1 cellular context compared by ENCODE assay signal in the genomic region with DNA sequence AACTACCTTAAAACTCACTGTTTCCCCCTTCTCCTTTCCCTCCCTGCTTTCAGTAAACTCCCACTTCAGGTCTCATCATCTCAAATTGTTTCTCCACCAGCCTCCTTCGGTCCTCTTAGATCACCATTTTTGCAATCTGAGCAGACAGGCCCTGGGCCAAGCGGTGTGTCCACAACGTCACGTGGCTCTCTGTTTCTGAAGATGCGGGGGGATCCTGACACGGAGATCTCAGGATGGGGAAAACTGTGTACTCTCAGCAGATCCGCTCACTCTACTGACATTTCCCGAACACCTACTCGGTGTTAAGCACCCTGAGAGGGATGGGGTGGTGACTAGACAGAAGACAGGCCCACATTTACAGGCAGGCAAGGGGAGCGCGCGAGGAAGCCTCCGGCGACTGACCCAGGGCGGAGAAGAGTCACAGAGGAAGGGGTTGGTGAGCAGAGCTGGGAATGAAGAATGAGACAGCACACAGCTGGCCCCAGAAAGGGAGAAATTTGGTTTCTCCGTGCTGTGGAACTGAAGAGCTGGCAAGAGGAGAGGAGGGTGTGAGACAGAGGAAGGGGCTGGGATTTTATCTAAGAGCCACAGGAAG.
TF ChIP-seq lines count a peak whose summit lies in the region.

No MANE protein-coding gene starts in this region.

TF ChIP-seq in H1, 55 proteins besides CTCF, POLR2A, EP300 and RAD21:
- TF ChIP-seq ZNF274 (IDR thresholded peaks at IDR 0.05; ENCODE audit: borderline replicate concordance, extremely low read depth, low read length), result no peak
- no peak for TF ChIP-seq JUN (IDR thresholded peaks at IDR 0.05; ENCODE audit: low read depth, low read length)
- no peak for TF ChIP-seq MAFK (IDR thresholded peaks at IDR 0.05; ENCODE audit: low read depth, low read length)
- TF ChIP-seq SP4 (IDR thresholded peaks at IDR 0.05; ENCODE audit: low read length), result no peak
- no peak for TF ChIP-seq GABPA (IDR thresholded peaks at IDR 0.05; ENCODE audit: borderline replicate concordance, insufficient read depth, low read length)
- TF ChIP-seq CHD2 (IDR thresholded peaks at IDR 0.05; ENCODE audit: low read length), result no peak
- TF ChIP-seq KDM5A (IDR thresholded peaks at IDR 0.05; ENCODE audit: low read length), result no peak
- TF ChIP-seq FOSL1 (IDR thresholded peaks at IDR 0.05; ENCODE audit: insufficient read depth, low read depth, low read length), result no peak
- TF ChIP-seq, protein P1, sequence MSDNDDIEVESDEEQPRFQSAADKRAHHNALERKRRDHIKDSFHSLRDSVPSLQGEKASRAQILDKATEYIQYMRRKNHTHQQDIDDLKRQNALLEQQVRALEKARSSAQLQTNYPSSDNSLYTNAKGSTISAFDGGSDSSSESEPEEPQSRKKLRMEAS (IDR thresholded peaks at IDR 0.05), result no peak
- no peak for TF ChIP-seq SAP30 (IDR thresholded peaks at IDR 0.05; ENCODE audit: insufficient read depth, insufficient replicate concordance, low read length)
- no peak for TF ChIP-seq POLR2AphosphoS5 (IDR thresholded peaks at IDR 0.05; ENCODE audit: low read depth, low read length)
- no peak for TF ChIP-seq CEBPB (IDR thresholded peaks at IDR 0.05; ENCODE audit: low read depth, low read length)
- TF ChIP-seq CREB1 (IDR thresholded peaks at IDR 0.05), result no peak
- TF ChIP-seq RXRA (IDR thresholded peaks at IDR 0.05; ENCODE audit: insufficient read depth, low read depth, low read length), result no peak
- no peak for TF ChIP-seq HDAC2 (IDR thresholded peaks at IDR 0.05; ENCODE audit: borderline replicate concordance in 1 of 2, low read depth in 2 of 2, low read length in 2 of 2)
- TF ChIP-seq, protein P2, sequence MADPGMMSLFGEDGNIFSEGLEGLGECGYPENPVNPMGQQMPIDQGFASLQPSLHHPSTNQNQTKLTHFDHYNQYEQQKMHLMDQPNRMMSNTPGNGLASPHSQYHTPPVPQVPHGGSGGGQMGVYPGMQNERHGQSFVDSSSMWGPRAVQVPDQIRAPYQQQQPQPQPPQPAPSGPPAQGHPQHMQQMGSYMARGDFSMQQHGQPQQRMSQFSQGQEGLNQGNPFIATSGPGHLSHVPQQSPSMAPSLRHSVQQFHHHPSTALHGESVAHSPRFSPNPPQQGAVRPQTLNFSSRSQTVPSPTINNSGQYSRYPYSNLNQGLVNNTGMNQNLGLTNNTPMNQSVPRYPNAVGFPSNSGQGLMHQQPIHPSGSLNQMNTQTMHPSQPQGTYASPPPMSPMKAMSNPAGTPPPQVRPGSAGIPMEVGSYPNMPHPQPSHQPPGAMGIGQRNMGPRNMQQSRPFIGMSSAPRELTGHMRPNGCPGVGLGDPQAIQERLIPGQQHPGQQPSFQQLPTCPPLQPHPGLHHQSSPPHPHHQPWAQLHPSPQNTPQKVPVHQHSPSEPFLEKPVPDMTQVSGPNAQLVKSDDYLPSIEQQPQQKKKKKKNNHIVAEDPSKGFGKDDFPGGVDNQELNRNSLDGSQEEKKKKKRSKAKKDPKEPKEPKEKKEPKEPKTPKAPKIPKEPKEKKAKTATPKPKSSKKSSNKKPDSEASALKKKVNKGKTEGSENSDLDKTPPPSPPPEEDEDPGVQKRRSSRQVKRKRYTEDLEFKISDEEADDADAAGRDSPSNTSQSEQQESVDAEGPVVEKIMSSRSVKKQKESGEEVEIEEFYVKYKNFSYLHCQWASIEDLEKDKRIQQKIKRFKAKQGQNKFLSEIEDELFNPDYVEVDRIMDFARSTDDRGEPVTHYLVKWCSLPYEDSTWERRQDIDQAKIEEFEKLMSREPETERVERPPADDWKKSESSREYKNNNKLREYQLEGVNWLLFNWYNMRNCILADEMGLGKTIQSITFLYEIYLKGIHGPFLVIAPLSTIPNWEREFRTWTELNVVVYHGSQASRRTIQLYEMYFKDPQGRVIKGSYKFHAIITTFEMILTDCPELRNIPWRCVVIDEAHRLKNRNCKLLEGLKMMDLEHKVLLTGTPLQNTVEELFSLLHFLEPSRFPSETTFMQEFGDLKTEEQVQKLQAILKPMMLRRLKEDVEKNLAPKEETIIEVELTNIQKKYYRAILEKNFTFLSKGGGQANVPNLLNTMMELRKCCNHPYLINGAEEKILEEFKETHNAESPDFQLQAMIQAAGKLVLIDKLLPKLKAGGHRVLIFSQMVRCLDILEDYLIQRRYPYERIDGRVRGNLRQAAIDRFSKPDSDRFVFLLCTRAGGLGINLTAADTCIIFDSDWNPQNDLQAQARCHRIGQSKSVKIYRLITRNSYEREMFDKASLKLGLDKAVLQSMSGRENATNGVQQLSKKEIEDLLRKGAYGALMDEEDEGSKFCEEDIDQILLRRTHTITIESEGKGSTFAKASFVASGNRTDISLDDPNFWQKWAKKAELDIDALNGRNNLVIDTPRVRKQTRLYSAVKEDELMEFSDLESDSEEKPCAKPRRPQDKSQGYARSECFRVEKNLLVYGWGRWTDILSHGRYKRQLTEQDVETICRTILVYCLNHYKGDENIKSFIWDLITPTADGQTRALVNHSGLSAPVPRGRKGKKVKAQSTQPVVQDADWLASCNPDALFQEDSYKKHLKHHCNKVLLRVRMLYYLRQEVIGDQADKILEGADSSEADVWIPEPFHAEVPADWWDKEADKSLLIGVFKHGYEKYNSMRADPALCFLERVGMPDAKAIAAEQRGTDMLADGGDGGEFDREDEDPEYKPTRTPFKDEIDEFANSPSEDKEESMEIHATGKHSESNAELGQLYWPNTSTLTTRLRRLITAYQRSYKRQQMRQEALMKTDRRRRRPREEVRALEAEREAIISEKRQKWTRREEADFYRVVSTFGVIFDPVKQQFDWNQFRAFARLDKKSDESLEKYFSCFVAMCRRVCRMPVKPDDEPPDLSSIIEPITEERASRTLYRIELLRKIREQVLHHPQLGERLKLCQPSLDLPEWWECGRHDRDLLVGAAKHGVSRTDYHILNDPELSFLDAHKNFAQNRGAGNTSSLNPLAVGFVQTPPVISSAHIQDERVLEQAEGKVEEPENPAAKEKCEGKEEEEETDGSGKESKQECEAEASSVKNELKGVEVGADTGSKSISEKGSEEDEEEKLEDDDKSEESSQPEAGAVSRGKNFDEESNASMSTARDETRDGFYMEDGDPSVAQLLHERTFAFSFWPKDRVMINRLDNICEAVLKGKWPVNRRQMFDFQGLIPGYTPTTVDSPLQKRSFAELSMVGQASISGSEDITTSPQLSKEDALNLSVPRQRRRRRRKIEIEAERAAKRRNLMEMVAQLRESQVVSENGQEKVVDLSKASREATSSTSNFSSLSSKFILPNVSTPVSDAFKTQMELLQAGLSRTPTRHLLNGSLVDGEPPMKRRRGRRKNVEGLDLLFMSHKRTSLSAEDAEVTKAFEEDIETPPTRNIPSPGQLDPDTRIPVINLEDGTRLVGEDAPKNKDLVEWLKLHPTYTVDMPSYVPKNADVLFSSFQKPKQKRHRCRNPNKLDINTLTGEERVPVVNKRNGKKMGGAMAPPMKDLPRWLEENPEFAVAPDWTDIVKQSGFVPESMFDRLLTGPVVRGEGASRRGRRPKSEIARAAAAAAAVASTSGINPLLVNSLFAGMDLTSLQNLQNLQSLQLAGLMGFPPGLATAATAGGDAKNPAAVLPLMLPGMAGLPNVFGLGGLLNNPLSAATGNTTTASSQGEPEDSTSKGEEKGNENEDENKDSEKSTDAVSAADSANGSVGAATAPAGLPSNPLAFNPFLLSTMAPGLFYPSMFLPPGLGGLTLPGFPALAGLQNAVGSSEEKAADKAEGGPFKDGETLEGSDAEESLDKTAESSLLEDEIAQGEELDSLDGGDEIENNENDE (IDR thresholded peaks at IDR 0.05; ENCODE audit: insufficient replicate concordance, low read length), result no peak
- TF ChIP-seq NANOG (IDR thresholded peaks at IDR 0.05; ENCODE audit: insufficient read depth, low read depth, low read length, poor library complexity, severe bottlenecking), result no peak
- no peak for TF ChIP-seq PHF8 (conservative IDR thresholded peaks at IDR 0.05; ENCODE audit: low read depth, low read length)
- no peak for TF ChIP-seq HDAC6 (IDR thresholded peaks at IDR 0.05; ENCODE audit: low read depth, low read length)
